In genomic region chrX:49282647-49283011, GRCh38 we compare ENCODE assay signal across 15 cellular contexts. TPM values are rescaled to one million over a fixed set of nuclear protein-coding genes. Genes with fewer than 3 reads are reported as not detected.
A peak's percentile ranks its signal among the peaks of the same experiment; 100 is the strongest.
DNase-seq lines count a peak whose midpoint lies in the region; ATAC-seq and TF ChIP-seq lines count a peak whose summit lies in the region.
"Had no signal": no experiment of that assay in that cellular context is flagged by ENCODE, and none has a peak within 500 bp of the region (broad histone marks: within the 10 kb centered on the region; RNA-seq: fewer than 3 reads in every experiment).

No MANE protein-coding gene starts in this region.

- H3K4me3 Mint-ChIP-seq in MCF 10A (ENCODE audit: unreplicated experiment) (no peak overlapping the region), WTC11 (no peak overlapping the region)
- H3K4me3 Mint-ChIP-seq in activated CD8-positive, alpha-beta T cell treated with anti-CD3 and anti-CD28 coated beads, Interleukin-2, amount 10 ng/mL, durations not matched to agents 7 days and 5 days, result no peak overlapping the region
- H3K4me3 Mint-ChIP-seq: activated CD8-positive, alpha-beta memory T cell treated with anti-CD3 and anti-CD28 coated beads, Interleukin-2, amount 10 ng/mL, durations not matched to agents 7 days and 5 days had no signal

- in situ Hi-C loops in mammary epithelial cell (cut with MboI; ENCODE audit: low sequenced_read_pairs in 2 of 2), result no loop called here

- H3K79me2 ChIP-seq in mammary epithelial cell (ENCODE audit: insufficient read depth, low read length), result no peaks in the 10 kb centered on the region

- H3K4me1 ChIP-seq in mammary epithelial cell (ENCODE audit: insufficient read depth, low read length), result no peaks in the 10 kb centered on the region
- H3K4me1 ChIP-seq: HAP-1 had no signal

- H3K9me3 Mint-ChIP-seq in MCF 10A (ENCODE audit: unreplicated experiment), result no peaks in the 10 kb centered on the region
- H3K9me3 Mint-ChIP-seq in WTC11, result no peaks in the 10 kb centered on the region
- no peaks in the 10 kb centered on the region for H3K9me3 Mint-ChIP-seq in activated CD8-positive, alpha-beta T cell treated with anti-CD3 and anti-CD28 coated beads, Interleukin-2, amount 10 ng/mL, durations not matched to agents 7 days and 5 days (ENCODE audit: insufficient read depth)

- H3K27ac ChIP-seq in mammary epithelial cell (ENCODE audit: insufficient read depth, low read depth, low read length), result no peak overlapping the region
- H3K27ac ChIP-seq: epithelial cell of prostate had no signal

- no peaks in the 10 kb centered on the region for H3K36me3 ChIP-seq in mammary epithelial cell (ENCODE audit: insufficient read depth, low read length)
- H3K36me3 ChIP-seq: HAP-1 had no signal

- peak in 1 of 2 donors; percentile 39 for TF ChIP-seq CTCF in mammary epithelial cell (conservative IDR thresholded peaks at IDR 0.05 in 1 of 2, IDR thresholded peaks at IDR 0.05 in 1 of 2; ENCODE audit: extremely low read depth in 1 of 2, insufficient read depth in 1 of 2, low read depth in 1 of 2, low read length in 2 of 2)
- TF ChIP-seq CTCF in MCF 10A (IDR thresholded peaks at IDR 0.05; ENCODE audit: unreplicated experiment), result no peak
- no peak for TF ChIP-seq CTCF in WTC11 (IDR thresholded peaks at IDR 0.05)

- H2AFZ ChIP-seq in mammary epithelial cell (ENCODE audit: low read depth, low read length), result peak overlapping the region; percentile 63

- intact Hi-C loops in mammary epithelial cell (cut with micrococcal nuclease) (no loop called here), MCF 10A (cut with micrococcal nuclease) (no loop called here)

- H4K20me1 ChIP-seq in mammary epithelial cell (ENCODE audit: insufficient read depth, low read length), result no peaks in the 10 kb centered on the region

- H3K36me3 Mint-ChIP-seq in MCF 10A (ENCODE audit: insufficient read depth, unreplicated experiment), result no peaks in the 10 kb centered on the region
- H3K36me3 Mint-ChIP-seq in WTC11, result no peaks in the 10 kb centered on the region
- peaks cover 35% of the 10 kb centered on the region for H3K36me3 Mint-ChIP-seq in activated CD8-positive, alpha-beta T cell treated with anti-CD3 and anti-CD28 coated beads, Interleukin-2, amount 10 ng/mL, durations not matched to agents 7 days and 5 days (ENCODE audit: low read depth)

- H3K27ac Mint-ChIP-seq in MCF 10A (ENCODE audit: low read depth, unreplicated experiment) (no peak overlapping the region), WTC11 (no peak overlapping the region; the same call in 1 of the 2 replicates)
- H3K27ac Mint-ChIP-seq in activated CD8-positive, alpha-beta T cell treated with anti-CD3 and anti-CD28 coated beads, Interleukin-2, amount 10 ng/mL, durations not matched to agents 7 days and 5 days, result no peak overlapping the region

- H3K4me2 ChIP-seq in mammary epithelial cell (ENCODE audit: insufficient read depth, low read depth, low read length), result no peak overlapping the region

- H3K4me1 Mint-ChIP-seq in MCF 10A (ENCODE audit: insufficient read depth, unreplicated experiment), result no peaks in the 10 kb centered on the region
- peaks cover 10% of the 10 kb centered on the region for H3K4me1 Mint-ChIP-seq in WTC11
- peaks cover 42% of the 10 kb centered on the region for H3K4me1 Mint-ChIP-seq in activated CD8-positive, alpha-beta T cell treated with anti-CD3 and anti-CD28 coated beads, Interleukin-2, amount 10 ng/mL, durations not matched to agents 7 days and 5 days (ENCODE audit: low read depth)

- CTCF ChIA-PET in mammary epithelial cell (lab: Charles Lee; ENCODE audit: low non-redundant PET), result no interaction called here
- CTCF ChIA-PET in MCF 10A (lab: Yijun Ruan, JAX), result no interaction called here
- CTCF ChIA-PET in WTC11 (lab: Charles Lee), result no interaction called here
- CTCF ChIA-PET in activated CD8-positive, alpha-beta T cell treated with anti-CD3 and anti-CD28 coated beads, Interleukin-2, amount 10 ng/mL, durations not matched to agents 7 days and 5 days (lab: Charles Lee), result no interaction called here

- ATAC-seq in WTC11, result peak; percentile 86
- no peak for ATAC-seq in HG03521 (IDR thresholded peaks at IDR 0.05; ENCODE audit: unreplicated experiment)
- no peak for ATAC-seq in activated CD8-positive, alpha-beta T cell treated with anti-CD3 and anti-CD28 coated beads, Interleukin-2, amount 10 ng/mL, durations not matched to agents 7 days and 5 days
- ATAC-seq: activated CD8-positive, alpha-beta memory T cell treated with anti-CD3 and anti-CD28 coated beads, Interleukin-2, amount 10 ng/mL, durations not matched to agents 7 days and 5 days had no signal

- dilution Hi-C loops in mammary epithelial cell (cut with HindIII; ENCODE audit: low sequenced_read_pairs), result no loop called here

- POLR2A ChIA-PET in MCF 10A (lab: Yijun Ruan, JAX) (no interaction called here), WTC11 (lab: Charles Lee) (no interaction called here)
- POLR2A ChIA-PET in activated CD8-positive, alpha-beta T cell treated with anti-CD3 and anti-CD28 coated beads, Interleukin-2, amount 10 ng/mL, durations not matched to agents 7 days and 5 days (lab: Charles Lee), result no interaction called here

- BruUV-seq in mammary epithelial cell (replicated peaks; lab: Mats Ljungman, UMichigan) (no TSS peak), MCF 10A (replicated peaks; lab: Mats Ljungman, UMichigan) (no TSS peak)

- DNase-seq in mammary epithelial cell, result no peak
- DNase-seq in MCF 10A (ENCODE audit: unreplicated experiment), result no peak
- peak; percentile 17 for DNase-seq in WTC11 (ENCODE audit: low spot score)
- DNase-seq in iPS-NIHi11 (ENCODE audit: low spot score), result peak; percentile 18
- no peak for DNase-seq in effector CD8-positive, alpha-beta T cell (lab: John Stamatoyannopoulos, UW)
- no peak for DNase-seq in NOMO-1 treated with DMSO at 0.1 percent for 48 hours (lab: John Stamatoyannopoulos, UW; ENCODE audit: unreplicated experiment)
- no peak for DNase-seq in activated CD8-positive, alpha-beta T cell treated with anti-CD3 and anti-CD28 coated beads, Interleukin-2, amount 10 ng/mL, durations not matched to agents 7 days and 5 days
- DNase-seq: activated CD8-positive, alpha-beta memory T cell treated with anti-CD3 and anti-CD28 coated beads, Interleukin-2, amount 10 ng/mL, durations not matched to agents 7 days and 5 days; GDM1; NCI-H2081 had no signal

- H3K4me3 ChIP-seq in mammary epithelial cell (replicated peaks in 1 of 3; ENCODE audit: insufficient read depth in 1 of 3, low read depth in 2 of 3, low read length in 3 of 3), result no peak overlapping the region
- H3K4me3 ChIP-seq: HAP-1 had no signal

- no peaks in the 10 kb centered on the region for H3K27me3 ChIP-seq in mammary epithelial cell (ENCODE audit: insufficient read depth, low read length)

- H3K9ac ChIP-seq in mammary epithelial cell (ENCODE audit: insufficient read depth, low read length), result no peak overlapping the region

- no peaks in the 10 kb centered on the region for H3K27me3 Mint-ChIP-seq in MCF 10A (ENCODE audit: insufficient read depth, unreplicated experiment)
- no peaks in the 10 kb centered on the region for H3K27me3 Mint-ChIP-seq in WTC11 (ENCODE audit: low read depth)
- no peaks in the 10 kb centered on the region for H3K27me3 Mint-ChIP-seq in activated CD8-positive, alpha-beta T cell treated with anti-CD3 and anti-CD28 coated beads, Interleukin-2, amount 10 ng/mL, durations not matched to agents 7 days and 5 days (ENCODE audit: low read depth)
- H3K27me3 Mint-ChIP-seq: activated CD8-positive, alpha-beta memory T cell treated with anti-CD3 and anti-CD28 coated beads, Interleukin-2, amount 10 ng/mL, durations not matched to agents 7 days and 5 days had no signal

- WGBS in mammary epithelial cell (ENCODE audit: low coverage, missing lambda C conversion rate), result 7% methylated on average over 2 of the region's 11 CpGs

- no peaks in the 10 kb centered on the region for H3K9me3 ChIP-seq in mammary epithelial cell (replicated peaks; ENCODE audit: insufficient read depth, low read length)
- H3K9me3 ChIP-seq: HAP-1 had no signal

TF ChIP-seq in WTC11, 78 proteins besides CTCF, POLR2A, EP300 and RAD21 (continues in another document):
- TF ChIP-seq NFATC4 (CRISPR knock-in tag; IDR thresholded peaks at IDR 0.05) (no peak), ZNF317 (CRISPR knock-in tag; IDR thresholded peaks at IDR 0.05; ENCODE audit: borderline replicate concordance, low read depth) (no peak), PRRX2 (CRISPR knock-in tag; IDR thresholded peaks at IDR 0.05) (no peak), ZNF219 (CRISPR knock-in tag; IDR thresholded peaks at IDR 0.05; ENCODE audit: borderline replicate concordance) (no peak)

RNA-seq across cellular contexts. Expression of gene PPP1R3F, which starts 13.0 kb away (rescaled TPM):
- 1 to 10 TPM; 2.1 to 2.8 TPM for total RNA-seq in mammary epithelial cell
- polyA plus RNA-seq in mammary epithelial cell, result 0.59 TPM
- not detected for polyA minus RNA-seq in mammary epithelial cell
- total RNA-seq in MCF 10A (2022), result 7.0 and 9.1 TPM in 2 replicates
- 7.0 to 14.1 TPM (median 11.3 TPM) in 3 replicates for total RNA-seq in WTC11 (2021)
- 1 to 10 TPM; 8.0 to 8.5 TPM for total RNA-seq in activated CD8-positive, alpha-beta T cell treated with anti-CD3 and anti-CD28 coated beads, Interleukin-2, amount 10 ng/mL, durations not matched to agents 7 days and 5 days

RNA-seq across cellular contexts. Expression of gene FOXP3, which starts 18.1 kb away (rescaled TPM):
- total RNA-seq in mammary epithelial cell, result under 1 TPM; 0.56 to 0.67 TPM
- 0.20 TPM for polyA plus RNA-seq in mammary epithelial cell
- polyA minus RNA-seq in mammary epithelial cell, result not detected
- total RNA-seq in MCF 10A (2022), result 0.26 and 0.32 TPM in 2 replicates
- 0.39 to 0.42 TPM (median 0.39 TPM) in 3 replicates for total RNA-seq in WTC11 (2021)
- 10 to 100 TPM; 14.6 to 15.4 TPM for total RNA-seq in activated CD8-positive, alpha-beta T cell treated with anti-CD3 and anti-CD28 coated beads, Interleukin-2, amount 10 ng/mL, durations not matched to agents 7 days and 5 days
- total RNA-seq: pulmonary artery endothelial cell had no signal

RNA-seq across cellular contexts. Expression of gene GAGE10, which starts 20.8 kb away (rescaled TPM):
- total RNA-seq in mammary epithelial cell (not detected), MCF 10A (2022) (not detected in 2 replicates), WTC11 (2021) (not detected in 3 replicates)
- not detected for polyA plus RNA-seq in mammary epithelial cell
- polyA minus RNA-seq in mammary epithelial cell, result not detected
- not detected for total RNA-seq in activated CD8-positive, alpha-beta T cell treated with anti-CD3 and anti-CD28 coated beads, Interleukin-2, amount 10 ng/mL, durations not matched to agents 7 days and 5 days
- total RNA-seq: activated CD8-positive, alpha-beta memory T cell treated with anti-CD3 and anti-CD28 coated beads, Interleukin-2, amount 10 ng/mL, durations not matched to agents 7 days and 5 days; pulmonary artery endothelial cell; subcutaneous adipose tissue had no signal

RNA-seq across cellular contexts. Expression of gene GAGE12J, which starts 39.2 kb away (rescaled TPM):
- not detected for total RNA-seq in mammary epithelial cell
- polyA plus RNA-seq in mammary epithelial cell, result not detected
- polyA minus RNA-seq in mammary epithelial cell, result not detected
- total RNA-seq in MCF 10A (2022), result not detected in 2 replicates
- not detected in 3 replicates for total RNA-seq in WTC11 (2021)
- not detected for total RNA-seq in activated CD8-positive, alpha-beta T cell treated with anti-CD3 and anti-CD28 coated beads, Interleukin-2, amount 10 ng/mL, durations not matched to agents 7 days and 5 days
- total RNA-seq: activated CD8-positive, alpha-beta memory T cell treated with anti-CD3 and anti-CD28 coated beads, Interleukin-2, amount 10 ng/mL, durations not matched to agents 7 days and 5 days; pulmonary artery endothelial cell; subcutaneous adipose tissue had no signal

RNA-seq across cellular contexts. Expression of gene CCDC22, which starts 47.4 kb away (rescaled TPM):
- total RNA-seq in mammary epithelial cell, result 10 to 100 TPM; 12.7 to 13.1 TPM
- 12.2 TPM for polyA plus RNA-seq in mammary epithelial cell
- polyA minus RNA-seq in mammary epithelial cell, result 40.4 TPM
- 11.0 and 11.5 TPM in 2 replicates for total RNA-seq in MCF 10A (2022)
- 10.2 to 13.4 TPM (median 13.2 TPM) in 3 replicates for total RNA-seq in WTC11 (2021)
- total RNA-seq in activated CD8-positive, alpha-beta T cell treated with anti-CD3 and anti-CD28 coated beads, Interleukin-2, amount 10 ng/mL, durations not matched to agents 7 days and 5 days, result 10 to 100 TPM; 27.3 to 32.2 TPM

Comparison
In these comparisons a context has a peak if more than half of its experiments do, and no peak if none do; other contexts are left out.
1. DNase-seq: peak in WTC11 (single experiment) and iPS-NIHi11 (single experiment); none in mammary epithelial cell (single experiment), MCF 10A (single experiment), effector CD8-positive, alpha-beta T cell (single experiment), NOMO-1 treated with DMSO at 0.1 percent for 48 hours (single experiment) and activated CD8-positive, alpha-beta T cell treated with anti-CD3 and anti-CD28 coated beads, Interleukin-2, amount 10 ng/mL, durations not matched to agents 7 days and 5 days (single experiment).
2. RNA of gene FOXP3, which starts 18.1 kb away (total RNA-seq): 14.6 to 15.4 TPM in activated CD8-positive, alpha-beta T cell treated with anti-CD3 and anti-CD28 coated beads, Interleukin-2, amount 10 ng/mL, durations not matched to agents 7 days and 5 days; 0.56 to 0.67 TPM in mammary epithelial cell, 0.39 to 0.42 TPM in WTC11 and 0.26 to 0.32 TPM in MCF 10A; every median in the first group is over 4 times any median in the second.